9 cellular contexts compared by ENCODE assay signal in the genomic region with DNA sequence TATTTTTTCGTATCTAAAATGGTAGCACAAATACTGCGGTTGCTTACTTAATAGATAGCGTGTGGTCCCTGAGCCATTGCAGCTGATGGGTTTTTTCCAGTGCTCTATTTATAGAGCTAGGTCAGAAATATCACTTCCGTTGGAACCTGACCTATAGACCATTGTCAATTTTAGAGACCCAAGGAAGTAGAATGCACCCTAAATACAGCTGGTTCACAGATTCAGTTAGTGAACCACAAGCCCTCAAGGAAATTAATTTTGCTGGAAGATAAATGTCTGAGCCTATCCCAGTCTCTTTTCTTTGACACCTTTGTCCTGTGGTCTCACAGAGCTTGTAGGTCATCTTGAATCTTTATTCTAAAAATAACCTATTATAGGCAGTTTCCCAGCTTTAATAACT.
DNase-seq lines count a peak whose midpoint lies in the region; ATAC-seq, FAIRE-seq and TF ChIP-seq lines count a peak whose summit lies in the region.
"Had no signal": no experiment of that assay in that cellular context is flagged by ENCODE, and none has a peak within 500 bp of the region (broad histone marks: within the 10 kb centered on the region; RNA-seq: fewer than 3 reads in every experiment).

No MANE protein-coding gene starts in this region.

- no peak overlapping the region for H3K4me3 Mint-ChIP-seq in nephron
- no peak overlapping the region for H3K4me3 Mint-ChIP-seq in activated CD4-positive, alpha-beta T cell treated with anti-CD3 and anti-CD28 coated beads for 36 hours

- H3K4me1 Mint-ChIP-seq in nephron = peaks cover 73% of the 10 kb centered on the region
- peaks cover 38% of the 10 kb centered on the region for H3K4me1 Mint-ChIP-seq in activated CD4-positive, alpha-beta T cell treated with anti-CD3 and anti-CD28 coated beads for 36 hours

- H3K27ac Mint-ChIP-seq in nephron = peak overlapping the region; percentile 88 to 99 (median 98)
- no peak overlapping the region for H3K27ac Mint-ChIP-seq in activated CD4-positive, alpha-beta T cell treated with anti-CD3 and anti-CD28 coated beads for 36 hours

- peak overlapping the region; percentile 93 for H3K27ac ChIP-seq in KMS-11

- H3K4me2 ChIP-seq in KMS-11 = peak overlapping the region; percentile 54

- H4K20me1 ChIP-seq in KMS-11 (ENCODE audit: insufficient read depth) = no peaks in the 10 kb centered on the region

- no peak for DNase-seq in activated CD4-positive, alpha-beta T cell treated with anti-CD3 and anti-CD28 coated beads for 36 hours
- no peak for DNase-seq in NCI-H524 (lab: John Stamatoyannopoulos, UW)
- no peak for DNase-seq in D721Med (ENCODE audit: insufficient read length, low spot score)
- DNase-seq in NCI-H2227 (lab: John Stamatoyannopoulos, UW; ENCODE audit: unreplicated experiment) = no peak
- DNase-seq: NCI-H2227 treated with DMSO at 0.1 percent for 48 hours had no signal

- H3K9ac ChIP-seq in KMS-11 = peak overlapping the region; percentile 27; the same call in 1 of the 2 replicates

- H3K36me3 Mint-ChIP-seq in nephron (ENCODE audit: low read depth) = no peaks in the 10 kb centered on the region
- H3K36me3 Mint-ChIP-seq in activated CD4-positive, alpha-beta T cell treated with anti-CD3 and anti-CD28 coated beads for 36 hours (ENCODE audit: low read depth) = no peaks in the 10 kb centered on the region

- FAIRE-seq in D721Med (lab: Jason Lieb, UNC) = no peak

- no peaks in the 10 kb centered on the region for H3K27me3 Mint-ChIP-seq in nephron (ENCODE audit: low read depth)
- H3K27me3 Mint-ChIP-seq in activated CD4-positive, alpha-beta T cell treated with anti-CD3 and anti-CD28 coated beads for 36 hours = no peaks in the 10 kb centered on the region

- H3K4me1 ChIP-seq in KMS-11 (ENCODE audit: low read depth, poor library complexity, severe bottlenecking) = peaks cover 88% of the 10 kb centered on the region

- no peaks in the 10 kb centered on the region for H3K27me3 ChIP-seq in KMS-11 (ENCODE audit: insufficient read depth, low read depth)

- H2AFZ ChIP-seq in KMS-11 (ENCODE audit: low read depth) = no peak overlapping the region

- CTCF ChIA-PET in activated CD4-positive, alpha-beta T cell treated with anti-CD3 and anti-CD28 coated beads for 36 hours (lab: Charles Lee) = interaction anchor here (0.6 to 1.6 kb wide), 4 partner anchors 25 to 426 kb away, joined by 3 to 4 read pairs (median 3); no protein-coding TSS in a partner anchor

- H3K9me3 Mint-ChIP-seq in nephron = no peaks in the 10 kb centered on the region
- H3K9me3 Mint-ChIP-seq in activated CD4-positive, alpha-beta T cell treated with anti-CD3 and anti-CD28 coated beads for 36 hours (ENCODE audit: low read depth) = no peaks in the 10 kb centered on the region

- TF ChIP-seq CTCF in KMS-11 (conservative IDR thresholded peaks at IDR 0.05; ENCODE audit: low read depth, low read length) (no peak), nephron (IDR thresholded peaks at IDR 0.05; ENCODE audit: unreplicated experiment in 3 of 3) (no peak), D721Med (IDR thresholded peaks at IDR 0.05; ENCODE audit: insufficient read depth, missing control alignments) (no peak)

- ATAC-seq in GM19025 (IDR thresholded peaks at IDR 0.05; ENCODE audit: low read depth, unreplicated experiment) (peak; percentile 76), HG02642 (IDR thresholded peaks at IDR 0.05; ENCODE audit: poor library complexity, unreplicated experiment) (peak; percentile 64)
- no peak for ATAC-seq in activated CD4-positive, alpha-beta T cell treated with anti-CD3 and anti-CD28 coated beads for 36 hours

- no peak overlapping the region for H3K4me3 ChIP-seq in KMS-11 (IDR thresholded peaks at IDR 0.05; ENCODE audit: insufficient read depth, low read depth, low read length)

- POLR2A ChIA-PET in activated CD4-positive, alpha-beta T cell treated with anti-CD3 and anti-CD28 coated beads for 36 hours (lab: Charles Lee) = interaction anchor here (0.7 kb wide), 1 partner anchor 12 kb away, joined by 3 read pairs; no protein-coding TSS in a partner anchor

- H3K36me3 ChIP-seq in KMS-11 (ENCODE audit: insufficient read depth) = no peaks in the 10 kb centered on the region

- intact Hi-C loops in activated CD4-positive, alpha-beta T cell treated with anti-CD3 and anti-CD28 coated beads for 36 hours (cut with DNase I, micrococcal nuclease) = loop anchor here in 1 of 2 experiments (10.0 kb wide), 1 partner anchor 117 kb away; no protein-coding TSS in a partner anchor

- H3K79me2 ChIP-seq in KMS-11 (ENCODE audit: insufficient read depth, low read depth) = no peaks in the 10 kb centered on the region
